1 cellular context compared by ENCODE assay signal in genomic region chr17:50863221-50863843, GRCh38.
TF ChIP-seq lines count a peak whose summit lies in the region.

No MANE protein-coding gene starts in this region.

TF ChIP-seq in HepG2, 621 proteins besides CTCF, POLR2A, EP300 and RAD21 (continued from another document and continues in another):
- TF ChIP-seq E2F2 (CRISPR knock-in tag; IDR thresholded peaks at IDR 0.05; ENCODE audit: borderline replicate concordance): no peak
- TF ChIP-seq ZNF747 (CRISPR knock-in tag; IDR thresholded peaks at IDR 0.05; ENCODE audit: borderline replicate concordance): no peak
- no peak for TF ChIP-seq ZFP36 (IDR thresholded peaks at IDR 0.05; ENCODE audit: borderline replicate concordance, low read depth, low read length, partially characterized antibody)
- TF ChIP-seq ZBTB25 (CRISPR knock-in tag; IDR thresholded peaks at IDR 0.05): no peak; the same call in 1 of the 2 replicates
- TF ChIP-seq, protein P1, sequence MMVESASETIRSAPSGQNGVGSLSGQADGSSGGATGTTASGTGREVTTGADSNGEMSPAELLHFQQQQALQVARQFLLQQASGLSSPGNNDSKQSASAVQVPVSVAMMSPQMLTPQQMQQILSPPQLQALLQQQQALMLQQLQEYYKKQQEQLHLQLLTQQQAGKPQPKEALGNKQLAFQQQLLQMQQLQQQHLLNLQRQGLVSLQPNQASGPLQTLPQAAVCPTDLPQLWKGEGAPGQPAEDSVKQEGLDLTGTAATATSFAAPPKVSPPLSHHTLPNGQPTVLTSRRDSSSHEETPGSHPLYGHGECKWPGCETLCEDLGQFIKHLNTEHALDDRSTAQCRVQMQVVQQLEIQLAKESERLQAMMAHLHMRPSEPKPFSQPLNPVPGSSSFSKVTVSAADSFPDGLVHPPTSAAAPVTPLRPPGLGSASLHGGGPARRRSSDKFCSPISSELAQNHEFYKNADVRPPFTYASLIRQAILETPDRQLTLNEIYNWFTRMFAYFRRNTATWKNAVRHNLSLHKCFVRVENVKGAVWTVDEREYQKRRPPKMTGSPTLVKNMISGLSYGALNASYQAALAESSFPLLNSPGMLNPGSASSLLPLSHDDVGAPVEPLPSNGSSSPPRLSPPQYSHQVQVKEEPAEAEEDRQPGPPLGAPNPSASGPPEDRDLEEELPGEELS (CRISPR knock-in tag; IDR thresholded peaks at IDR 0.05): no peak
- no peak; the same call in 1 of the 2 replicates for TF ChIP-seq RFX3 (CRISPR knock-in tag; IDR thresholded peaks at IDR 0.05)
- no peak for TF ChIP-seq MTF2 (CRISPR knock-in tag; IDR thresholded peaks at IDR 0.05; ENCODE audit: borderline replicate concordance)
- no peak for TF ChIP-seq ZSCAN20 (CRISPR knock-in tag; IDR thresholded peaks at IDR 0.05; ENCODE audit: borderline replicate concordance)
- TF ChIP-seq HMG20A (CRISPR knock-in tag; IDR thresholded peaks at IDR 0.05; ENCODE audit: borderline replicate concordance): no peak
- no peak for TF ChIP-seq ZFP36L2 (CRISPR knock-in tag; IDR thresholded peaks at IDR 0.05)
- TF ChIP-seq DMTF1 (CRISPR knock-in tag; IDR thresholded peaks at IDR 0.05): no peak
- TF ChIP-seq, protein P2, sequence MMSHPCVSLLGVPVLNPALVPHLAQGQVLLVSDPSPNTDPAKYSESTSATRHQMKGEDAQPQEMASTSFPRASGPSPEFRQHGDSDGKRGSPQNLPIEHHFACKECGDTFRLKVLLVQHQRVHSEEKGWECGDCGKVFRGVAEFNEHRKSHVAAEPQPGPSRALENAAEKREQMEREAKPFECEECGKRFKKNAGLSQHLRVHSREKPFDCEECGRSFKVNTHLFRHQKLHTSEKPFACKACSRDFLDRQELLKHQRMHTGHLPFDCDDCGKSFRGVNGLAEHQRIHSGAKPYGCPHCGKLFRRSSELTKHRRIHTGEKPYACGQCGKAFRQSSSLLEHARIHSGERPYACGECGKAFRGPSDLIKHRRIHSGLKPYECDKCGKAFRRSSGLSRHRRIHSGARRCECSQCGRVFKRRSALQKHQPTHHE (CRISPR knock-in tag; IDR thresholded peaks at IDR 0.05; ENCODE audit: borderline replicate concordance): no peak; the same call in 1 of the 2 replicates
- TF ChIP-seq ZNF232 (CRISPR knock-in tag; IDR thresholded peaks at IDR 0.05; ENCODE audit: borderline replicate concordance): peak; percentile 55
- TF ChIP-seq SOX5 (CRISPR knock-in tag; IDR thresholded peaks at IDR 0.05; ENCODE audit: borderline replicate concordance): no peak
- no peak for TF ChIP-seq ZFP36L1 (CRISPR knock-in tag; IDR thresholded peaks at IDR 0.05)
- TF ChIP-seq KDM4B (CRISPR knock-in tag; IDR thresholded peaks at IDR 0.05): 0 out of 2 replicates have a peak, but pooled peaks have one; percentile 50
- no peak for TF ChIP-seq STAT6 (CRISPR knock-in tag; IDR thresholded peaks at IDR 0.05; ENCODE audit: borderline replicate concordance)
- 0 out of 2 replicates have a peak, but pooled peaks have one; percentile 40 for TF ChIP-seq ZNF644 (CRISPR knock-in tag; IDR thresholded peaks at IDR 0.05; ENCODE audit: low read depth)
- TF ChIP-seq TOPORS (CRISPR knock-in tag; IDR thresholded peaks at IDR 0.05): no peak
- TF ChIP-seq ZZZ3 (CRISPR knock-in tag; IDR thresholded peaks at IDR 0.05; ENCODE audit: borderline replicate concordance): no peak
- TF ChIP-seq NBN (conservative IDR thresholded peaks at IDR 0.05): no peak
- no peak for TF ChIP-seq MXD1 (CRISPR knock-in tag; IDR thresholded peaks at IDR 0.05)
- no peak for TF ChIP-seq ZFP37 (CRISPR knock-in tag; IDR thresholded peaks at IDR 0.05; ENCODE audit: borderline replicate concordance)
- TF ChIP-seq, protein P3, sequence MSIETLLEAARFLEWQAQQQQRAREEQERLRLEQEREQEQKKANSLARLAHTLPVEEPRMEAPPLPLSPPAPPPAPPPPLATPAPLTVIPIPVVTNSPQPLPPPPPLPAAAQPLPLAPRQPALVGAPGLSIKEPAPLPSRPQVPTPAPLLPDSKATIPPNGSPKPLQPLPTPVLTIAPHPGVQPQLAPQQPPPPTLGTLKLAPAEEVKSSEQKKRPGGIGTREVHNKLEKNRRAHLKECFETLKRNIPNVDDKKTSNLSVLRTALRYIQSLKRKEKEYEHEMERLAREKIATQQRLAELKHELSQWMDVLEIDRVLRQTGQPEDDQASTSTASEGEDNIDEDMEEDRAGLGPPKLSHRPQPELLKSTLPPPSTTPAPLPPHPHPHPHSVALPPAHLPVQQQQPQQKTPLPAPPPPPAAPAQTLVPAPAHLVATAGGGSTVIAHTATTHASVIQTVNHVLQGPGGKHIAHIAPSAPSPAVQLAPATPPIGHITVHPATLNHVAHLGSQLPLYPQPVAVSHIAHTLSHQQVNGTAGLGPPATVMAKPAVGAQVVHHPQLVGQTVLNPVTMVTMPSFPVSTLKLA (IDR thresholded peaks at IDR 0.05): no peak
- no peak for TF ChIP-seq NFE2L2 (IDR thresholded peaks at IDR 0.05; ENCODE audit: low read length)
- TF ChIP-seq THRA (CRISPR knock-in tag; IDR thresholded peaks at IDR 0.05; ENCODE audit: borderline replicate concordance): 0 out of 2 replicates have a peak, but pooled peaks have one; percentile 9
- TF ChIP-seq DMAP1 (CRISPR knock-in tag; IDR thresholded peaks at IDR 0.05): no peak
- TF ChIP-seq GMEB1 (CRISPR knock-in tag; IDR thresholded peaks at IDR 0.05; ENCODE audit: borderline replicate concordance): 0 out of 2 replicates have a peak, but pooled peaks have one; percentile 34
- TF ChIP-seq TFDP2 (CRISPR knock-in tag; IDR thresholded peaks at IDR 0.05): no peak; the same call in 1 of the 2 replicates
- TF ChIP-seq USF2 (IDR thresholded peaks at IDR 0.05; ENCODE audit: low read depth, low read length): no peak
- TF ChIP-seq USF2 (CRISPR knock-in tag; IDR thresholded peaks at IDR 0.05; ENCODE audit: borderline replicate concordance): no peak
